8 cellular contexts compared by ENCODE assay signal in genomic region chr6:100099189-100100074, GRCh38.
A peak's percentile ranks its signal among the peaks of the same experiment; 100 is the strongest.
DNase-seq lines count a peak whose midpoint lies in the region; ATAC-seq and TF ChIP-seq lines count a peak whose summit lies in the region.

No MANE protein-coding gene starts in this region.

- peaks cover 12% of the 10 kb centered on the region for H3K27me3 ChIP-seq in foreskin keratinocyte

- DNase-seq in Calu3 (no peak), RPMI7951 (ENCODE audit: low read depth) (peak; percentile 29), foreskin keratinocyte (peak in 1 of 2 donors; percentile 30), COLO668 (lab: John Stamatoyannopoulos, UW; ENCODE audit: unreplicated experiment) (no peak), substantia nigra (lab: John Stamatoyannopoulos, UW) (no peak), OCI-M2 (lab: John Stamatoyannopoulos, UW; ENCODE audit: unreplicated experiment) (no peak)
- no peak for DNase-seq in activated CD4-positive, CD25-positive, alpha-beta regulatory T cell (lab: John Stamatoyannopoulos, UW)

- no peaks in the 10 kb centered on the region for H3K27me3 Mint-ChIP-seq in Calu3 (ENCODE audit: unreplicated experiment)

- H3K9me3 Mint-ChIP-seq in Calu3 (ENCODE audit: low read depth, unreplicated experiment) = no peaks in the 10 kb centered on the region

- no peak overlapping the region for H3K4me3 Mint-ChIP-seq in Calu3 (ENCODE audit: low read depth, unreplicated experiment)

- no peak overlapping the region for H3K27ac Mint-ChIP-seq in Calu3 (ENCODE audit: unreplicated experiment)

- TF ChIP-seq CTCF in Calu3 (IDR thresholded peaks at IDR 0.05; ENCODE audit: unreplicated experiment) (peak; percentile 49), foreskin keratinocyte (conservative IDR thresholded peaks at IDR 0.05) (peak; percentile 68)

- ATAC-seq in HG03103 (IDR thresholded peaks at IDR 0.05; ENCODE audit: low read depth, unreplicated experiment) (peak; percentile 53), foreskin keratinocyte (peak; percentile 48)

- no peaks in the 10 kb centered on the region for H3K4me1 ChIP-seq in foreskin keratinocyte

- intact Hi-C loops in Calu3 (cut with micrococcal nuclease; ENCODE audit: unreplicated experiment) = loop anchor here (1.0 to 5.0 kb wide), 3 partner anchors 97 to 632 kb away; no protein-coding TSS in a partner anchor

- no peaks in the 10 kb centered on the region for H3K4me1 Mint-ChIP-seq in Calu3 (ENCODE audit: low read depth, unreplicated experiment)

- no peak overlapping the region for H3K27ac ChIP-seq in foreskin keratinocyte
- H3K27ac ChIP-seq in substantia nigra (ENCODE audit: low read depth, low read length, poor library complexity, severe bottlenecking) = no peak overlapping the region

- no TSS peak for BruUV-seq in Calu3 (replicated peaks; lab: Mats Ljungman, UMichigan)

- CTCF ChIA-PET in Calu3 (lab: Charles Lee) = interaction anchor here (1.2 to 3.2 kb wide), 3 partner anchors 11 to 231 kb away, joined by 4 to 28 read pairs (median 7); no protein-coding TSS in a partner anchor

- H3K36me3 Mint-ChIP-seq in Calu3 (ENCODE audit: insufficient read depth, unreplicated experiment) = no peaks in the 10 kb centered on the region
